ENCODE assay signal across 28 cellular contexts in the genomic region with DNA sequence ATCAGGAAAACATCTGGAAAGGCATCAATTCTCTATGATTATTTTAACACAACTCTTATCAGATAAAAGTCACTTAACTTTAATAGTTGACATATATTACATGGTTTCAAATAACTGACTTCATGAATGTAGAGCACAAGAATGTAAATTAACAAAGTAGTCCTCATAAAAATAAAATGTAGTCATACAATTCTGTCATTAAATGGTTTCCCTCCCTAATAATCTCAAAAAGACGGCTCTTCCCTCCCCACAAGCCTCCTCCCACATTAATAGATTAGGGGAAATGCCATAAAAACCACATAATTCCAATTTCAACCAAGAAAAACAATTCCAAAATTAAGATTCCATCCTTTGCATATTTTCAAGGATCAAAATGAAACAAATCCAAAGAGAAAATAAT. TPM values are rescaled to one million over a fixed set of nuclear protein-coding genes. Genes with fewer than 3 reads are reported as not detected.
A peak's percentile ranks its signal among the peaks of the same experiment; 100 is the strongest.
DNase-seq lines count a peak whose midpoint lies in the region; ATAC-seq, FAIRE-seq and TF ChIP-seq lines count a peak whose summit lies in the region.
"Had no signal": no experiment of that assay in that cellular context is flagged by ENCODE, and none has a peak within 500 bp of the region (broad histone marks: within the 10 kb centered on the region; RNA-seq: fewer than 3 reads in every experiment).

No MANE protein-coding gene starts in this region.

- peaks cover 10% of the 10 kb centered on the region for H3K36me3 Mint-ChIP-seq in neural progenitor cell

- no peaks in the 10 kb centered on the region for H3K27me3 ChIP-seq in BJ (ENCODE audit: control insufficient read depth, insufficient read depth, low read length)
- H3K27me3 ChIP-seq in neural progenitor cell, result no peaks in the 10 kb centered on the region
- no peaks in the 10 kb centered on the region for H3K27me3 ChIP-seq in brain microvascular endothelial cell (replicated peaks)
- H3K27me3 ChIP-seq: left lung, neutrophil, right lobe of liver, SJCRH30 had no signal

- H3K4me3 ChIP-seq in BJ (ENCODE audit: low read depth, low read length) (no peak overlapping the region), neural progenitor cell (no peak overlapping the region), brain microvascular endothelial cell (ENCODE audit: low read depth, low read length) (no peak overlapping the region)
- H3K4me3 ChIP-seq: left lung, prostate gland, right lobe of liver, SJCRH30 had no signal

- CTCF ChIA-PET in BJ (lab: Yijun Ruan, JAX), result no interaction called here

- peak; percentile 98 for FAIRE-seq in endometrium (lab: Jason Lieb, UNC)
- FAIRE-seq: colon, islet of Langerhans had no signal

- H3K9me3 Mint-ChIP-seq in neural progenitor cell, result no peaks in the 10 kb centered on the region
- H3K9me3 Mint-ChIP-seq: activated CD4-positive, alpha-beta memory T cell treated with anti-CD3 and anti-CD28 coated beads, Interleukin-2, amount 10 ng/mL, durations not matched to agents 7 days and 5 days; activated naive CD4-positive, alpha-beta T cell treated with anti-CD3 and anti-CD28 coated beads for 36 hours; activated T-helper 1 cell treated with anti-CD3 and anti-CD28 coated beads, Interleukin-12 subunit alpha, Interleukin-12 subunit beta, Interleukin-2, Interleukin-4 antibody, amounts not matched to agents 30 ng/mL and 10 ng/mL and 1 ng/mL, durations not matched to agents 14 hours and 24 hours and 36 hours had no signal

- H3K9me3 ChIP-seq in neural progenitor cell (ENCODE audit: low read depth), result no peaks in the 10 kb centered on the region
- H3K9me3 ChIP-seq: left lung, neutrophil, prostate gland, right lobe of liver, SJCRH30 had no signal

- peak; percentile 54 for DNase-seq in BJ (ENCODE audit: low read depth)
- DNase-seq in GM03348 (ENCODE audit: low spot score), result peak; percentile 56
- DNase-seq in neural progenitor cell (ENCODE audit: low spot score), result no peak
- no peak for DNase-seq in NCI-H446 (lab: John Stamatoyannopoulos, UW)
- no peak for DNase-seq in brain microvascular endothelial cell
- no peak for DNase-seq in NAMALWA (ENCODE audit: low spot score)
- DNase-seq: activated CD4-positive, alpha-beta memory T cell treated with anti-CD3 and anti-CD28 coated beads, Interleukin-2, amount 10 ng/mL, durations not matched to agents 7 days and 5 days; activated CD4-positive, CD25-positive, alpha-beta regulatory T cell treated with anti-CD3 and anti-CD28 coated beads, Interleukin-2, amount 50 U/mL, for 72 hours; activated CD8-positive, alpha-beta memory T cell treated with anti-CD3 and anti-CD28 coated beads, Interleukin-2, amount 50 U/mL, for 48 hours; activated naive CD4-positive, alpha-beta T cell treated with anti-CD3 and anti-CD28 coated beads for 36 hours; Calu3; left lung; mesenchymal stem cell; NCI-H1092; NCI-H1694 treated with DMSO at 0.1 percent for 48 hours; NCI-H510A; right lobe of liver; RPMI8226; SJCRH30; stimulated activated CD4-positive, alpha-beta T cell treated with anti-CD3 and anti-CD28 coated beads, Interleukin-4, amount 100 ng/mL, for 1 hour; trophoblast cell had no signal

- TF ChIP-seq CTCF in BJ (IDR thresholded peaks at IDR 0.05; ENCODE audit: insufficient read depth, low read depth, low read length) (no peak), neural progenitor cell (IDR thresholded peaks at IDR 0.05) (no peak), brain microvascular endothelial cell (IDR thresholded peaks at IDR 0.05; ENCODE audit: low read depth, low read length, missing control alignments) (no peak)

- no peaks in the 10 kb centered on the region for H3K27me3 Mint-ChIP-seq in neural progenitor cell (ENCODE audit: insufficient read depth, low read depth)
- H3K27me3 Mint-ChIP-seq: activated CD4-positive, alpha-beta memory T cell treated with anti-CD3 and anti-CD28 coated beads, Interleukin-2, amount 10 ng/mL, durations not matched to agents 7 days and 5 days had no signal

- H4K20me1 ChIP-seq in neural progenitor cell (ENCODE audit: low read depth), result no peaks in the 10 kb centered on the region

- H3K4me1 Mint-ChIP-seq in neural progenitor cell, result peaks cover 11% of the 10 kb centered on the region

- H3K27ac ChIP-seq in neural progenitor cell, result no peak overlapping the region
- H3K27ac ChIP-seq in brain microvascular endothelial cell, result no peak overlapping the region
- H3K27ac ChIP-seq: neutrophil, prostate gland, right lobe of liver, SJCRH30 had no signal

- H3K4me2 ChIP-seq in neural progenitor cell, result no peak overlapping the region

- in situ Hi-C loops in brain microvascular endothelial cell (cut with HindIII; ENCODE audit: low pct_ligation_motif_present, low sequenced_read_pairs), result no loop called here

- no peak overlapping the region for H3K4me3 Mint-ChIP-seq in neural progenitor cell
- H3K4me3 Mint-ChIP-seq: activated CD4-positive, alpha-beta memory T cell treated with anti-CD3 and anti-CD28 coated beads, Interleukin-2, amount 10 ng/mL, durations not matched to agents 7 days and 5 days; activated naive CD4-positive, alpha-beta T cell treated with anti-CD3 and anti-CD28 coated beads for 36 hours; activated T-helper 1 cell treated with anti-CD3 and anti-CD28 coated beads, Interleukin-12 subunit alpha, Interleukin-12 subunit beta, Interleukin-2, Interleukin-4 antibody, amounts not matched to agents 30 ng/mL and 10 ng/mL and 1 ng/mL, durations not matched to agents 14 hours and 24 hours and 36 hours had no signal

- H3F3A ChIP-seq in neural progenitor cell (ENCODE audit: low read depth), result peaks cover 22% of the 10 kb centered on the region

- H3K27ac Mint-ChIP-seq in neural progenitor cell, result peak overlapping the region; percentile 44
- H3K27ac Mint-ChIP-seq: activated CD4-positive, alpha-beta memory T cell treated with anti-CD3 and anti-CD28 coated beads, Interleukin-2, amount 10 ng/mL, durations not matched to agents 7 days and 5 days; activated naive CD4-positive, alpha-beta T cell treated with anti-CD3 and anti-CD28 coated beads for 36 hours; activated T-helper 1 cell treated with anti-CD3 and anti-CD28 coated beads, Interleukin-12 subunit alpha, Interleukin-12 subunit beta, Interleukin-2, Interleukin-4 antibody, amounts not matched to agents 30 ng/mL and 10 ng/mL and 1 ng/mL, durations not matched to agents 14 hours and 24 hours and 36 hours had no signal

- no peak overlapping the region for H2AFZ ChIP-seq in neural progenitor cell (replicated peaks)

- peaks cover 3% of the 10 kb centered on the region for H3K79me2 ChIP-seq in neural progenitor cell (ENCODE audit: low read depth)

- POLR2A ChIA-PET in BJ (lab: Charles Lee), result no interaction called here

- no peak overlapping the region for H3K9ac ChIP-seq in neural progenitor cell

- H3K4me1 ChIP-seq in neural progenitor cell, result peaks cover 21% of the 10 kb centered on the region
- H3K4me1 ChIP-seq: prostate gland had no signal

- no peak for ATAC-seq in HG03457 (IDR thresholded peaks at IDR 0.05; ENCODE audit: unreplicated experiment)

- H3K36me3 ChIP-seq in BJ (ENCODE audit: control insufficient read depth, insufficient read depth, low read length) (peaks cover 3% of the 10 kb centered on the region; the same call in 1 of the 2 replicates), neural progenitor cell (no peaks in the 10 kb centered on the region), brain microvascular endothelial cell (replicated peaks) (peaks cover 9% of the 10 kb centered on the region)
- H3K36me3 ChIP-seq: prostate gland had no signal

RNA-seq across cellular contexts. Expression of gene SPTLC2, which starts 36.7 kb away (rescaled TPM):
- 38.3 and 43.8 TPM in 2 replicates for polyA plus RNA-seq in BJ (2011; rRNA removed)
- 20.6 and 25.4 TPM in 2 replicates for polyA minus RNA-seq in BJ (2011; rRNA and poly(A)+ RNA removed)
- total RNA-seq in neural progenitor cell (ENCODE audit: low replicate concordance), result 8.0 and 12.3 TPM in 2 replicates

Comparison
In these comparisons a context has a peak if more than half of its experiments do, and no peak if none do; other contexts are left out.
1. DNase-seq: peak in BJ (single experiment) and GM03348 (single experiment); none in neural progenitor cell (single experiment), NCI-H446 (0 of 2), brain microvascular endothelial cell (single experiment) and NAMALWA (single experiment).